In genomic region chr20:47540443-47541354, GRCh38 we compare ENCODE assay signal across 1 cellular context.
A peak's percentile ranks its signal among the peaks of the same experiment; 100 is the strongest.
TF ChIP-seq lines count a peak whose summit lies in the region.

No MANE protein-coding gene starts in this region.

TF ChIP-seq in HCT116, 20 proteins besides CTCF, POLR2A, EP300 and RAD21 (continued from another document):
- no peak for TF ChIP-seq YY1 (IDR thresholded peaks at IDR 0.05; ENCODE audit: extremely low read depth, insufficient replicate concordance, low read depth, low read length)
- TF ChIP-seq EGR1 (IDR thresholded peaks at IDR 0.05; ENCODE audit: low read depth), result no peak
- no peak for TF ChIP-seq SRF (IDR thresholded peaks at IDR 0.05; ENCODE audit: low read depth)
- no peak for TF ChIP-seq CEBPB (IDR thresholded peaks at IDR 0.05; ENCODE audit: low read depth)
- TF ChIP-seq, protein P1, sequence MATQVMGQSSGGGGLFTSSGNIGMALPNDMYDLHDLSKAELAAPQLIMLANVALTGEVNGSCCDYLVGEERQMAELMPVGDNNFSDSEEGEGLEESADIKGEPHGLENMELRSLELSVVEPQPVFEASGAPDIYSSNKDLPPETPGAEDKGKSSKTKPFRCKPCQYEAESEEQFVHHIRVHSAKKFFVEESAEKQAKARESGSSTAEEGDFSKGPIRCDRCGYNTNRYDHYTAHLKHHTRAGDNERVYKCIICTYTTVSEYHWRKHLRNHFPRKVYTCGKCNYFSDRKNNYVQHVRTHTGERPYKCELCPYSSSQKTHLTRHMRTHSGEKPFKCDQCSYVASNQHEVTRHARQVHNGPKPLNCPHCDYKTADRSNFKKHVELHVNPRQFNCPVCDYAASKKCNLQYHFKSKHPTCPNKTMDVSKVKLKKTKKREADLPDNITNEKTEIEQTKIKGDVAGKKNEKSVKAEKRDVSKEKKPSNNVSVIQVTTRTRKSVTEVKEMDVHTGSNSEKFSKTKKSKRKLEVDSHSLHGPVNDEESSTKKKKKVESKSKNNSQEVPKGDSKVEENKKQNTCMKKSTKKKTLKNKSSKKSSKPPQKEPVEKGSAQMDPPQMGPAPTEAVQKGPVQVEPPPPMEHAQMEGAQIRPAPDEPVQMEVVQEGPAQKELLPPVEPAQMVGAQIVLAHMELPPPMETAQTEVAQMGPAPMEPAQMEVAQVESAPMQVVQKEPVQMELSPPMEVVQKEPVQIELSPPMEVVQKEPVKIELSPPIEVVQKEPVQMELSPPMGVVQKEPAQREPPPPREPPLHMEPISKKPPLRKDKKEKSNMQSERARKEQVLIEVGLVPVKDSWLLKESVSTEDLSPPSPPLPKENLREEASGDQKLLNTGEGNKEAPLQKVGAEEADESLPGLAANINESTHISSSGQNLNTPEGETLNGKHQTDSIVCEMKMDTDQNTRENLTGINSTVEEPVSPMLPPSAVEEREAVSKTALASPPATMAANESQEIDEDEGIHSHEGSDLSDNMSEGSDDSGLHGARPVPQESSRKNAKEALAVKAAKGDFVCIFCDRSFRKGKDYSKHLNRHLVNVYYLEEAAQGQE (IDR thresholded peaks at IDR 0.05; ENCODE audit: low read depth), result no peak
- TF ChIP-seq TCF7L2 (IDR thresholded peaks at IDR 0.05; ENCODE audit: borderline replicate concordance, extremely low read depth, insufficient read depth, insufficient read length), result peak; percentile 26
- TF ChIP-seq CBX3 (IDR thresholded peaks at IDR 0.05; ENCODE audit: low read depth), result 0 out of 2 replicates have a peak, but pooled peaks have one; percentile 26
- TF ChIP-seq MAX (IDR thresholded peaks at IDR 0.05), result peak; percentile 32; the same call in 1 of the 2 replicates
- peak; percentile 34; the same call in 1 of the 2 replicates for TF ChIP-seq FOSL1 (IDR thresholded peaks at IDR 0.05; ENCODE audit: low read depth)
- TF ChIP-seq, protein P2, sequence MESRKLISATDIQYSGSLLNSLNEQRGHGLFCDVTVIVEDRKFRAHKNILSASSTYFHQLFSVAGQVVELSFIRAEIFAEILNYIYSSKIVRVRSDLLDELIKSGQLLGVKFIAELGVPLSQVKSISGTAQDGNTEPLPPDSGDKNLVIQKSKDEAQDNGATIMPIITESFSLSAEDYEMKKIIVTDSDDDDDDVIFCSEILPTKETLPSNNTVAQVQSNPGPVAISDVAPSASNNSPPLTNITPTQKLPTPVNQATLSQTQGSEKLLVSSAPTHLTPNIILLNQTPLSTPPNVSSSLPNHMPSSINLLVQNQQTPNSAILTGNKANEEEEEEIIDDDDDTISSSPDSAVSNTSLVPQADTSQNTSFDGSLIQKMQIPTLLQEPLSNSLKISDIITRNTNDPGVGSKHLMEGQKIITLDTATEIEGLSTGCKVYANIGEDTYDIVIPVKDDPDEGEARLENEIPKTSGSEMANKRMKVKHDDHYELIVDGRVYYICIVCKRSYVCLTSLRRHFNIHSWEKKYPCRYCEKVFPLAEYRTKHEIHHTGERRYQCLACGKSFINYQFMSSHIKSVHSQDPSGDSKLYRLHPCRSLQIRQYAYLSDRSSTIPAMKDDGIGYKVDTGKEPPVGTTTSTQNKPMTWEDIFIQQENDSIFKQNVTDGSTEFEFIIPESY (IDR thresholded peaks at IDR 0.05; ENCODE audit: extremely low read depth, insufficient replicate concordance, low read length), result no peak
- TF ChIP-seq SP1 (IDR thresholded peaks at IDR 0.05; ENCODE audit: low read depth), result no peak
- TF ChIP-seq EZH2phosphoT487 (IDR thresholded peaks at IDR 0.05; ENCODE audit: borderline replicate concordance), result no peak
- no peak for TF ChIP-seq ZNF274 (IDR thresholded peaks at IDR 0.05; ENCODE audit: low read depth, low read length)
- no peak for TF ChIP-seq EZH2 (IDR thresholded peaks at IDR 0.05)
- TF ChIP-seq JUND (IDR thresholded peaks at IDR 0.05), result peak; percentile 28; the same call in 1 of the 2 replicates
- no peak for TF ChIP-seq ELF1 (IDR thresholded peaks at IDR 0.05; ENCODE audit: borderline replicate concordance, low read depth)
- no peak for TF ChIP-seq ZFX (IDR thresholded peaks at IDR 0.05)
